In the genomic region with DNA sequence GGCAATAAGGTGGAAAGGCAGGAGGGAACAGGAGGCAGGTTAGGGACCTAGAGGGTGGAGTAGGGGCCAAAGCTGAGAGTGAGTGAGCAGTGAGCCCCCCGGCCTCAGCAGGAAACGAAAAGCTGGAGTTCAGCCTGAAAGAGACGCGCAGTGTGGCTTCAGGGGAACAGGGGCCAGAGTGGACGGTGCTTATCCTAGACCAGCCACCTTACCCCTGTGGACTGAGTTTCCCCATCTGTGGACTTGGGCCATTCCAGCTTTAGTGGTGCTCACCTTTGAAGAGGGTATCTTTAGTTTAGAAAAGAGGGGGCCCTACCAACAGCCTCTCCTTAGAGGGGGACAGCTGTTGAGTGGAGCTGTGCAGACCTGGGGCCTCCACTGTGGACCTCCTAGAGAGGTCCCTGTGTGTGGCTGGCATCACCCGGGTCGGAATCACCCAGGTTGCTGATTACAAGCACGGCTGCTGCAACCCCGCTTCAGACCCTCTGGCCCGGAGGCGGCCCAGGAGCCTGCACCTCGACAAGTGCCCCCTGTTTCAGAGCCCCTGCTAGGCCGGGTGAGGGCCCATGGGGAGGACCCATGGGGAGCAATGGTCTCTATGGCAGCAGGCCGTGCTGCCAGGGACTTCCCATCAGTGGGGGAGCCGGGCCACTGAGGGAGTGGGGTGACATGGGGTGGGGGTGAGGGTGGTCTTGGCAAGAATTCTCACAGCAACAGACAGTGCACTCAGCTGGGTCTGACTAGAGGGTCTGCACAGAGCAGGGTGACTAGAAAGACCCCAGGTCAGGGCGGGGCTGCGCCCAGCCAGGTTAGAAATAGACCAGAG, we compare ENCODE assay signal across 16 cellular contexts. TPM values are rescaled to one million over a fixed set of nuclear protein-coding genes. Genes with fewer than 3 reads are reported as not detected.
A peak's percentile ranks its signal among the peaks of the same experiment; 100 is the strongest.
DNase-seq lines count a peak whose midpoint lies in the region; ATAC-seq and TF ChIP-seq lines count a peak whose summit lies in the region.
"Had no signal": no experiment of that assay in that cellular context is flagged by ENCODE, and none has a peak within 500 bp of the region (broad histone marks: within the 10 kb centered on the region; RNA-seq: fewer than 3 reads in every experiment).

No MANE protein-coding gene starts in this region.

- H3K27me3 ChIP-seq in endocrine pancreas (ENCODE audit: control insufficient read depth, insufficient read depth, low read length): no peaks in the 10 kb centered on the region

- TF ChIP-seq CTCF in natural killer cell (IDR thresholded peaks at IDR 0.05) (no peak), type B pancreatic cell (conservative IDR thresholded peaks at IDR 0.05) (no peak)

- no peaks in the 10 kb centered on the region for H3K27me3 Mint-ChIP-seq in natural killer cell treated with Interleukin-12 subunit alpha and Interleukin-12 subunit beta and Interleukin-15 and Interleukin-18, amount 100 ng/mL, for 72 hours
- peaks cover 0 to 6% of the 10 kb centered on the region in 2 donors for H3K27me3 Mint-ChIP-seq in natural killer cell (ENCODE audit: low read depth in 2 of 2)
- peaks cover 20% of the 10 kb centered on the region for H3K27me3 Mint-ChIP-seq in T-helper 17 cell
- peaks cover 2% of the 10 kb centered on the region for H3K27me3 Mint-ChIP-seq in type B pancreatic cell

- no peaks in the 10 kb centered on the region for H3K9me3 Mint-ChIP-seq in natural killer cell treated with Interleukin-12 subunit alpha and Interleukin-12 subunit beta and Interleukin-15 and Interleukin-18, amount 100 ng/mL, for 72 hours
- no peaks in the 10 kb centered on the region for H3K9me3 Mint-ChIP-seq in natural killer cell
- no peaks in the 10 kb centered on the region for H3K9me3 Mint-ChIP-seq in type B pancreatic cell

- H3K9me3 ChIP-seq in T-helper 17 cell (ENCODE audit: control insufficient read depth, low read length, poor library complexity, severe bottlenecking) (no peaks in the 10 kb centered on the region), endocrine pancreas (ENCODE audit: control insufficient read depth, low read length) (no peaks in the 10 kb centered on the region)

- H3K4me3 Mint-ChIP-seq in natural killer cell treated with Interleukin-12 subunit alpha and Interleukin-12 subunit beta and Interleukin-15 and Interleukin-18, amount 100 ng/mL, for 72 hours: no peak overlapping the region
- H3K4me3 Mint-ChIP-seq in natural killer cell (no peak overlapping the region), T-helper 17 cell (peak overlapping the region; percentile 61), type B pancreatic cell (peak overlapping the region; percentile 45)
- H3K4me3 Mint-ChIP-seq: HFFc6 had no signal

- H3K4me1 ChIP-seq in endocrine pancreas (ENCODE audit: control insufficient read depth, insufficient read depth, low read length): no peaks in the 10 kb centered on the region

- no peaks in the 10 kb centered on the region for H3K36me3 Mint-ChIP-seq in natural killer cell treated with Interleukin-12 subunit alpha and Interleukin-12 subunit beta and Interleukin-15 and Interleukin-18, amount 100 ng/mL, for 72 hours
- H3K36me3 Mint-ChIP-seq in natural killer cell (no peaks in the 10 kb centered on the region), T-helper 17 cell (ENCODE audit: low read depth) (peaks cover 2% of the 10 kb centered on the region), type B pancreatic cell (no peaks in the 10 kb centered on the region)

- H3K36me3 ChIP-seq in endocrine pancreas (ENCODE audit: control insufficient read depth, insufficient read depth, low read length): no peaks in the 10 kb centered on the region

- no peak for ATAC-seq in natural killer cell treated with Interleukin-12 subunit alpha and Interleukin-12 subunit beta and Interleukin-15 and Interleukin-18, amount 100 ng/mL, for 72 hours
- ATAC-seq in natural killer cell (no peak), T-helper 17 cell (no peak), GM19452 (IDR thresholded peaks at IDR 0.05; ENCODE audit: unreplicated experiment) (no peak)
- ATAC-seq: HepG2 had no signal

- peak overlapping the region; percentile 55 for H3K9ac ChIP-seq in endocrine pancreas (ENCODE audit: control insufficient read depth, insufficient read depth, low read length)
- H3K9ac ChIP-seq: KMS-11 had no signal

- intact Hi-C loops in natural killer cell (cut with micrococcal nuclease): loop anchor here (5.0 kb wide), 1 partner anchor 232 kb away; no protein-coding TSS in a partner anchor

- DNase-seq in natural killer cell treated with Interleukin-12 subunit alpha and Interleukin-12 subunit beta and Interleukin-15 and Interleukin-18, amount 100 ng/mL, for 72 hours (ENCODE audit: low spot score): peak; percentile 58
- no peak for DNase-seq in natural killer cell
- no peak for DNase-seq in T-helper 17 cell
- no peak for DNase-seq in type B pancreatic cell (ENCODE audit: extremely low spot score, unreplicated experiment)
- DNase-seq in NK-92 treated with Interleukin-12 subunit alpha and Interleukin-12 subunit beta, amount 100 ng/mL, for 24 hours (lab: John Stamatoyannopoulos, UW): no peak
- DNase-seq in activated CD4-positive, CD25-positive, alpha-beta regulatory T cell treated with anti-CD3 and anti-CD28 coated beads, Interleukin-2, amount 50 U/mL, for 72 hours: no peak
- DNase-seq: DMS 273 treated with DMSO at 0.1 percent for 48 hours, GOT3, HFFc6, NCI-H1048, NCI-H2081 had no signal

- peak overlapping the region; percentile 50 for H3K4me3 ChIP-seq in endocrine pancreas (ENCODE audit: control insufficient read depth, insufficient read depth, low read length)

- H3K27ac Mint-ChIP-seq in natural killer cell treated with Interleukin-12 subunit alpha and Interleukin-12 subunit beta and Interleukin-15 and Interleukin-18, amount 100 ng/mL, for 72 hours: no peak overlapping the region
- H3K27ac Mint-ChIP-seq in natural killer cell: no peak overlapping the region
- H3K27ac Mint-ChIP-seq in T-helper 17 cell: peak overlapping the region; percentile 2
- H3K27ac Mint-ChIP-seq in type B pancreatic cell: peak overlapping the region; percentile 39
- H3K27ac Mint-ChIP-seq: HFFc6 had no signal

- H3K4me1 Mint-ChIP-seq in natural killer cell treated with Interleukin-12 subunit alpha and Interleukin-12 subunit beta and Interleukin-15 and Interleukin-18, amount 100 ng/mL, for 72 hours (ENCODE audit: low read depth in 2 of 2): peaks cover 7 to 11% of the 10 kb centered on the region in 2 donors
- H3K4me1 Mint-ChIP-seq in natural killer cell (peaks cover 17 to 18% of the 10 kb centered on the region in 2 donors), T-helper 17 cell (peaks cover 10% of the 10 kb centered on the region), type B pancreatic cell (ENCODE audit: unreplicated experiment) (no peaks in the 10 kb centered on the region)

RNA-seq across cellular contexts. Expression of a gene that starts 2.6 kb away (rescaled TPM):
- total RNA-seq in natural killer cell treated with Interleukin-12 subunit alpha and Interleukin-12 subunit beta and Interleukin-15 and Interleukin-18, amount 100 ng/mL, for 72 hours: not detected
- total RNA-seq in natural killer cell (not detected), T-helper 17 cell (not detected), type B pancreatic cell (ENCODE audit: low replicate concordance) (4.1 and 8.8 TPM in 2 replicates)
- total RNA-seq: HepG2, HFFc6, M059J had no signal

RNA-seq across cellular contexts. Expression of a gene that starts 8.2 kb away (rescaled TPM):
- total RNA-seq in natural killer cell treated with Interleukin-12 subunit alpha and Interleukin-12 subunit beta and Interleukin-15 and Interleukin-18, amount 100 ng/mL, for 72 hours: not detected
- total RNA-seq in natural killer cell (under 1 TPM in 1 of 3 donors, not detected in 2; 0.48 TPM), T-helper 17 cell (not detected), type B pancreatic cell (ENCODE audit: low replicate concordance) (5.2 and 5.7 TPM in 2 replicates)
- total RNA-seq: HepG2, HFFc6, M059J had no signal

RNA-seq across cellular contexts. Expression of a gene that starts 43.9 kb away (rescaled TPM):
- total RNA-seq in natural killer cell treated with Interleukin-12 subunit alpha and Interleukin-12 subunit beta and Interleukin-15 and Interleukin-18, amount 100 ng/mL, for 72 hours: under 1 TPM in 1 of 2 donors, not detected in 1; 0.29 TPM
- 1 to 10 TPM; 1.7 to 7.1 (median 6.1) TPM for total RNA-seq in natural killer cell
- 1 to 10 TPM; 2.3 to 2.8 TPM for total RNA-seq in T-helper 17 cell
- total RNA-seq in type B pancreatic cell (ENCODE audit: low replicate concordance): 2.0 and 2.9 TPM in 2 replicates
- total RNA-seq: HepG2, HFFc6, M059J had no signal

Comparison
In these comparisons a context has a peak if more than half of its experiments do, and no peak if none do; other contexts are left out.
1. H3K27ac Mint-ChIP-seq: peak in T-helper 17 cell (single experiment) and type B pancreatic cell (single experiment); none in natural killer cell treated with Interleukin-12 subunit alpha and Interleukin-12 subunit beta and Interleukin-15 and Interleukin-18, amount 100 ng/mL, for 72 hours (0 of 2) and natural killer cell (0 of 2).
2. H3K4me3 Mint-ChIP-seq: peak in T-helper 17 cell (single experiment) and type B pancreatic cell (single experiment); none in natural killer cell treated with Interleukin-12 subunit alpha and Interleukin-12 subunit beta and Interleukin-15 and Interleukin-18, amount 100 ng/mL, for 72 hours (single experiment) and natural killer cell (single experiment).